8 cellular contexts compared by ENCODE assay signal in the genomic region with DNA sequence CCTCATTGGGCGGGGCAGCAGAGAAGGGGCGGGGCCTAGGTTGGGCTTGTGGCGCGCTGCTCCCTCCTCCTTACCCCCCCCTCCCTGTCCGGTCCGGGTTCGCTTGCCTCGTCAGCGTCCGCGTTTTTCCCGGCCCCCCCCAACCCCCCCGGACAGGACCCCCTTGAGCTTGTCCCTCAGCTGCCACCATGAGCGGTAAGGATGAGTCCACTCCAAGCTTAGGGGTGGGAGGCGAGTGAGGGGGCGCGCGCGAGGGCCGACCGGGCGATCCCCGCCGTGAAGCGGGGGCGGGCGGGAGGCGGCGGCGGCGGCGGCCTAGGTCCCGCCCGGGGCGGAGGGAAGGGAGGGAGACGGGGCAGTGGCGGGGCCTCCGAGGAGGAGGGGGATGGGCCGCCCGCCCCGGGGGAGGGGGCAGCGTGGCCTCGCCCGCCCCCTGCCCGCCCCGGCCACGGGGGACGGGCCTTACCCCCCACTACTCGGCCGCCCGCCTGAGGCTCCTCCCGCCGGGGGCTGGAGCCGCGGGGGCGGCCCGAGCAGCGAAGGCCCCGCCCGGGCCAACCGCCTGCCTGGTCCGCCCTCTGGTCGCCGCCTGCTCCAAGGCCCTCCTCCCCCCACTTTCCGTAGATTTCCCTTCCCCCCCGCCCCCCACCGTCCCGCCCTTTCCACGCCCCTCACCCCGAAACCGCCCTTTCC. TPM values are rescaled to one million over a fixed set of nuclear protein-coding genes. Genes with fewer than 3 reads are reported as not detected.
DNase-seq lines count a peak whose midpoint lies in the region; ATAC-seq, FAIRE-seq and TF ChIP-seq lines count a peak whose summit lies in the region.

TSS of gene SP1 (plus strand) at position 73 of the 693 bp plus-strand sequence. CDS start at position 189, 116 bp downstream.

- no peaks in the 10 kb centered on the region for H3K9me3 ChIP-seq in astrocyte (ENCODE audit: insufficient read depth, low read depth, low read length)

- no peaks in the 10 kb centered on the region for H3K9me3 Mint-ChIP-seq in astrocyte (ENCODE audit: unreplicated experiment)

- DNase-seq in NCI-H1930 (lab: John Stamatoyannopoulos, UW): peak; percentile 73 to 90
- peak; percentile 98 for DNase-seq in T-helper 9 cell
- peak; percentile 85 for DNase-seq in astrocyte (ENCODE audit: low read depth)
- peak; percentile 86 for DNase-seq in hepatic stellate cell (ENCODE audit: low spot score)
- peak; percentile 55 for DNase-seq in retinal pigment epithelial cell (ENCODE audit: low read depth)

- H3K79me2 ChIP-seq in astrocyte (ENCODE audit: insufficient read depth, low read length): peaks cover 38% of the 10 kb centered on the region

- no peaks in the 10 kb centered on the region for H3K27me3 Mint-ChIP-seq in astrocyte (ENCODE audit: low read depth, unreplicated experiment)

- no peaks in the 10 kb centered on the region for H3K27me3 ChIP-seq in astrocyte (ENCODE audit: insufficient read depth, low read length)

- H2AFZ ChIP-seq in astrocyte (ENCODE audit: low read depth, low read length): peak within 1 kb of the TSS; percentile 93

- TF ChIP-seq POLR2A in GM15510 (IDR thresholded peaks at IDR 0.05; ENCODE audit: borderline replicate concordance, extremely low read depth, insufficient read length): peak; percentile 31

- TF ChIP-seq CTCF in astrocyte (IDR thresholded peaks at IDR 0.05; ENCODE audit: insufficient read depth, low read depth, low read length) (no peak), retinal pigment epithelial cell (conservative IDR thresholded peaks at IDR 0.05; ENCODE audit: low read depth, low read length) (no peak)

- peak within 1 kb of the TSS; percentile 87 for H3K27ac ChIP-seq in astrocyte (ENCODE audit: low read depth, low read length)

- ATAC-seq in HG02943 (IDR thresholded peaks at IDR 0.05; ENCODE audit: low read depth, unreplicated experiment): peak; percentile 31
- ATAC-seq in GM18873 (IDR thresholded peaks at IDR 0.05; ENCODE audit: low FRiP score, unreplicated experiment): no peak

- H3K27ac Mint-ChIP-seq in astrocyte (ENCODE audit: unreplicated experiment): peak within 1 kb of the TSS; percentile 95

- peak within 1 kb of the TSS; percentile 88 for H3K4me2 ChIP-seq in astrocyte (ENCODE audit: low read length)

- peak within 1 kb of the TSS; percentile 90 for H3K4me3 Mint-ChIP-seq in astrocyte (ENCODE audit: unreplicated experiment)

- peaks cover 31% of the 10 kb centered on the region for H3K4me1 Mint-ChIP-seq in astrocyte (ENCODE audit: low read depth, unreplicated experiment)

- peaks cover 21% of the 10 kb centered on the region for H3K36me3 Mint-ChIP-seq in astrocyte (ENCODE audit: low read depth, unreplicated experiment)

- H3K4me3 ChIP-seq in astrocyte (ENCODE audit: insufficient read depth, low read depth, low read length): peak within 1 kb of the TSS; percentile 64
- H3K4me3 ChIP-seq in retinal pigment epithelial cell (ENCODE audit: low read length): peak within 1 kb of the TSS; percentile 57

- H3K36me3 ChIP-seq in astrocyte (ENCODE audit: insufficient read depth, low read length): peaks cover 17% of the 10 kb centered on the region

- FAIRE-seq in astrocyte (lab: Jason Lieb, UNC): no peak

- H3K4me1 ChIP-seq in astrocyte (ENCODE audit: insufficient read depth, low read length): peaks cover 29% of the 10 kb centered on the region

- peaks cover 32% of the 10 kb centered on the region for H4K20me1 ChIP-seq in astrocyte (ENCODE audit: insufficient read depth, low read length)

- peak within 1 kb of the TSS; percentile 86 for H3K9ac ChIP-seq in astrocyte (ENCODE audit: low read length)

RNA-seq across cellular contexts. Expression of gene SP1, which starts in this region (rescaled TPM):
- total RNA-seq in astrocyte: 48.7 and 50.6 TPM in 2 replicates
